ENCODE assay signal across 24 cellular contexts in the genomic region with DNA sequence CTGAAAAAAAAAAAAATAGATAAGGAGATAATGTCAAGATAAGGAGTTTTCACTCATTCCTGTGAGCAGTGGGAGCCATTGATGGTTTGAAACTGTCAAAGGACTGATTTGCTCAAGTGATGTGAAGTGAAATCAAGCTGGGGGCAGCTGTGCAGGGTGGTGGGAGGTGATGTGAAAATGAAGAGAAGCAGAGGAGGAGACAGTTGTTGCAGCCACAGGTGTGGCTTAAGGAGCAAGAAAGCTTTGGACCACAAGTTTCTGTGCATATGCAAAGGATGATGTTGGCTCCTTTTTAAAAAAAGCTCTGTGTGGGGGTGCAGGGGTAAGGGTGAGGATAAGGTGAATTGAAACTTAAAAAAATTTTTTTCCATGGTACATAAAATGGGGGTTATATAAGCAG. TPM values are rescaled to one million over a fixed set of nuclear protein-coding genes. Genes with fewer than 3 reads are reported as not detected.
DNase-seq lines count a peak whose midpoint lies in the region; ATAC-seq, FAIRE-seq and TF ChIP-seq lines count a peak whose summit lies in the region.
"Had no signal": no experiment of that assay in that cellular context is flagged by ENCODE, and none has a peak within 500 bp of the region (broad histone marks: within the 10 kb centered on the region; RNA-seq: fewer than 3 reads in every experiment).

No MANE protein-coding gene starts in this region.

- no peak overlapping the region for H3K27ac ChIP-seq in MM.1S (ENCODE audit: low read length)
- H3K27ac ChIP-seq in uterus: no peak overlapping the region
- H3K27ac ChIP-seq: A549 had no signal

- TF ChIP-seq POLR2A in GM12891 (IDR thresholded peaks at IDR 0.05; ENCODE audit: low read depth, low read length) (no peak), uterus (IDR thresholded peaks at IDR 0.05) (no peak)

- intact Hi-C loops in uterus (cut with DNase I; ENCODE audit: low total_unique reads): no loop called here

- H3K36me3 ChIP-seq in MM.1S (replicated peaks; ENCODE audit: insufficient read depth, low read length) (no peaks in the 10 kb centered on the region), uterus (no peaks in the 10 kb centered on the region)
- H3K36me3 ChIP-seq: MG63 had no signal

- H3K4me1 ChIP-seq in MM.1S (ENCODE audit: low read length): no peaks in the 10 kb centered on the region
- H3K4me1 ChIP-seq in uterus: no peaks in the 10 kb centered on the region

- H3K9me3 ChIP-seq in MM.1S (replicated peaks; ENCODE audit: insufficient read depth, low read length): no peaks in the 10 kb centered on the region
- H3K9me3 ChIP-seq in uterus: no peaks in the 10 kb centered on the region
- H3K9me3 ChIP-seq: A549, MG63 had no signal

- no peaks in the 10 kb centered on the region for H3K79me2 ChIP-seq in MM.1S (ENCODE audit: low read length)

- ATAC-seq in GM19395 (IDR thresholded peaks at IDR 0.05; ENCODE audit: unreplicated experiment): peak; percentile 70
- peak; percentile 54 for ATAC-seq in HG02763 (IDR thresholded peaks at IDR 0.05; ENCODE audit: unreplicated experiment)
- ATAC-seq in HG03280 (IDR thresholded peaks at IDR 0.05; ENCODE audit: unreplicated experiment): no peak
- ATAC-seq: A549, SK-N-SH treated with all-trans-retinoic acid at 6 μM for 48 hours had no signal

- no peak for TF ChIP-seq CTCF in MM.1S (IDR thresholded peaks at IDR 0.05; ENCODE audit: low read length)
- TF ChIP-seq CTCF in uterus (IDR thresholded peaks at IDR 0.05): no peak

- H4K20me1 ChIP-seq in MM.1S (ENCODE audit: insufficient read depth, low read length): no peaks in the 10 kb centered on the region

- H3K27me3 ChIP-seq in MM.1S (replicated peaks; ENCODE audit: insufficient read depth, low read length) (no peaks in the 10 kb centered on the region), uterus (no peaks in the 10 kb centered on the region)

- H3K4me3 ChIP-seq in MM.1S (ENCODE audit: low read length) (no peak overlapping the region), uterus (no peak overlapping the region)
- H3K4me3 ChIP-seq: A549, MG63 had no signal

- no peak overlapping the region for H2AFZ ChIP-seq in MM.1S (ENCODE audit: low read length)

- peak; percentile 97 for FAIRE-seq in GM12891 (lab: Jason Lieb, UNC)
- FAIRE-seq: A549, H1 had no signal

- DNase-seq in GM12891 (ENCODE audit: insufficient read length, low spot score) (peak; percentile 39), MM.1S (peak; percentile 24), uterus (no peak), activated gamma-delta T cell (lab: John Stamatoyannopoulos, UW) (no peak)
- DNase-seq in activated naive CD4-positive, alpha-beta T cell treated with Interleukin-2 at 50 U/mL for 16 hours: no peak
- DNase-seq: C1 segment of cervical spinal cord, IMR-90, Karpas-422, MG63, NCI-H1105 treated with DMSO at 0.1 percent for 48 hours, NCI-H1930, NCI-H2171, NCI-H446, NCI-H69, OCI-M1, SHP77 treated with DMSO at 0.1 percent for 48 hours, T-helper 1 cell, T1000 had no signal

- H3F3A ChIP-seq in MM.1S (ENCODE audit: insufficient read depth, low read length): no peaks in the 10 kb centered on the region

- H3K9me2 ChIP-seq in MM.1S (replicated peaks; ENCODE audit: insufficient read depth, low read length): no peaks in the 10 kb centered on the region

- H3K9ac ChIP-seq in MM.1S (ENCODE audit: low read length): no peak overlapping the region

- H3K4me2 ChIP-seq in MM.1S (ENCODE audit: low read depth, low read length): no peak overlapping the region
- H3K4me2 ChIP-seq: A549 had no signal

TF ChIP-seq in GM12891, 5 proteins besides CTCF, POLR2A, EP300 and RAD21:
- TF ChIP-seq POLR2AphosphoS5 (IDR thresholded peaks at IDR 0.05; ENCODE audit: low read depth, low read length) (no peak), TAF1 (IDR thresholded peaks at IDR 0.05; ENCODE audit: low read depth, low read length) (no peak), SPI1 (IDR thresholded peaks at IDR 0.05; ENCODE audit: low read depth, low read length) (no peak), POU2F2 (IDR thresholded peaks at IDR 0.05; ENCODE audit: low read depth, low read length) (peak; percentile 83; the same call in 1 of the 2 replicates), PAX5 (IDR thresholded peaks at IDR 0.05; ENCODE audit: insufficient read depth, low read length, severe bottlenecking) (no peak)

RNA-seq across cellular contexts. Expression of gene EFR3B, which starts 8.3 kb away (rescaled TPM):
- 4.2 TPM for polyA plus RNA-seq in GM12891 (2012; ENCODE audit: low read depth, missing spikeins)
- total RNA-seq in uterus: 1 to 10 TPM in 2 of 4 donors, under 1 TPM in 1, not detected in 1; under 0.01 to 6.1 (median 1.3) TPM

Comparison
In these comparisons a context has a peak if more than half of its experiments do, and no peak if none do; other contexts are left out.
1. DNase-seq: peak in GM12891 (single experiment) and MM.1S (single experiment); none in uterus (0 of 2), activated gamma-delta T cell (single experiment) and activated naive CD4-positive, alpha-beta T cell treated with Interleukin-2 at 50 U/mL for 16 hours (single experiment).